In the genomic region with DNA sequence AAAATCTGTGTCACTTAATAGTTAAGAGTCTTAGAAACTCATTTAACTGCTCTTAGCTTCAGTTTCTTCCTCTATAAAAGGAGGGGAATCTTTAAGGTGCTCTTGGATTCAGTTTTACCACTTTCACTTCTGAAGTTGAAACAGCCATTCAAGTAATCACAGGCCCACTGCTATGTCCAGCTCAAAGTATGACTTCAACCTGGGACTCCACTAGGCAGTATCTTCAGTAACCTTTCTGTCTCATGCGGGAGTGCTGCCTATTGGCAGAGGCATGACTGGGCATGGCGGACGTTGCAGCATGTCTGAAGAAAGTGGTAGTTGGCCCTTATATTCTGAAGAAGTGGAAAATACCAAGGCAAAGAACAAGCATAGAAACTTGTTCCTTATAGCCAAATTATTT, we compare ENCODE assay signal across 1 cellular context.
TF ChIP-seq lines count a peak whose summit lies in the region.

No MANE protein-coding gene starts in this region.

TF ChIP-seq in GM12878, 131 proteins besides CTCF, POLR2A, EP300 and RAD21:
- TF ChIP-seq ZNF207 (IDR thresholded peaks at IDR 0.05; ENCODE audit: borderline replicate concordance) (no peak), ZNF384 (IDR thresholded peaks at IDR 0.05; ENCODE audit: borderline replicate concordance, low read depth, low read length) (no peak), HCFC1 (IDR thresholded peaks at IDR 0.05; ENCODE audit: low read length) (no peak), BACH1 (IDR thresholded peaks at IDR 0.05; ENCODE audit: borderline replicate concordance) (no peak), NR2F1 (conservative IDR thresholded peaks at IDR 0.05) (no peak), RBBP5 (conservative IDR thresholded peaks at IDR 0.05) (no peak), HDAC2 (IDR thresholded peaks at IDR 0.05) (no peak), MTA2 (IDR thresholded peaks at IDR 0.05; ENCODE audit: low read depth) (no peak), CREB1 (IDR thresholded peaks at IDR 0.05; ENCODE audit: low read depth) (no peak), STAT1 (conservative IDR thresholded peaks at IDR 0.05) (no peak), NFXL1 (IDR thresholded peaks at IDR 0.05; ENCODE audit: borderline replicate concordance) (no peak)
- TF ChIP-seq, protein P1, sequence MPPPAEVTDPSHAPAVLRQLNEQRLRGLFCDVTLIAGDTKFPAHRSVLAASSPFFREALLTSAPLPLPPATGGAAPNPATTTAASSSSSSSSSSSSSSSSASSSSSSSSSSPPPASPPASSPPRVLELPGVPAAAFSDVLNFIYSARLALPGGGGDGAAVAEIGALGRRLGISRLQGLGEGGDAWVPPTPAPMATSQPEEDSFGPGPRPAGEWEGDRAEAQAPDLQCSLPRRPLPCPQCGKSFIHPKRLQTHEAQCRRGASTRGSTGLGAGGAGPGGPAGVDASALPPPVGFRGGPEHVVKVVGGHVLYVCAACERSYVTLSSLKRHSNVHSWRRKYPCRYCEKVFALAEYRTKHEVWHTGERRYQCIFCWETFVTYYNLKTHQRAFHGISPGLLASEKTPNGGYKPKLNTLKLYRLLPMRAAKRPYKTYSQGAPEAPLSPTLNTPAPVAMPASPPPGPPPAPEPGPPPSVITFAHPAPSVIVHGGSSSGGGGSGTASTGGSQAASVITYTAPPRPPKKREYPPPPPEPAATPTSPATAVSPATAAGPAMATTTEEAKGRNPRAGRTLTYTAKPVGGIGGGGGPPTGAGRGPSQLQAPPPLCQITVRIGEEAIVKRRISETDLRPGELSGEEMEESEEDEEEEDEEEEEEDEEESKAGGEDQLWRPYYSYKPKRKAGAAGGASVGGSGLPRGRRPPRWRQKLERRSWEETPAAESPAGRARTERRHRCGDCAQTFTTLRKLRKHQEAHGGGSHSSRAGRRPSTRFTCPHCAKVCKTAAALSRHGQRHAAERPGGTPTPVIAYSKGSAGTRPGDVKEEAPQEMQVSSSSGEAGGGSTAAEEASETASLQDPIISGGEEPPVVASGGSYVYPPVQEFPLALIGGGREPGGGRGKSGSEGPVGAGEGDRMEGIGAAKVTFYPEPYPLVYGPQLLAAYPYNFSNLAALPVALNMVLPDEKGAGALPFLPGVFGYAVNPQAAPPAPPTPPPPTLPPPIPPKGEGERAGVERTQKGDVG (CRISPR knock-in tag; IDR thresholded peaks at IDR 0.05), result no peak
- TF ChIP-seq, protein P2, sequence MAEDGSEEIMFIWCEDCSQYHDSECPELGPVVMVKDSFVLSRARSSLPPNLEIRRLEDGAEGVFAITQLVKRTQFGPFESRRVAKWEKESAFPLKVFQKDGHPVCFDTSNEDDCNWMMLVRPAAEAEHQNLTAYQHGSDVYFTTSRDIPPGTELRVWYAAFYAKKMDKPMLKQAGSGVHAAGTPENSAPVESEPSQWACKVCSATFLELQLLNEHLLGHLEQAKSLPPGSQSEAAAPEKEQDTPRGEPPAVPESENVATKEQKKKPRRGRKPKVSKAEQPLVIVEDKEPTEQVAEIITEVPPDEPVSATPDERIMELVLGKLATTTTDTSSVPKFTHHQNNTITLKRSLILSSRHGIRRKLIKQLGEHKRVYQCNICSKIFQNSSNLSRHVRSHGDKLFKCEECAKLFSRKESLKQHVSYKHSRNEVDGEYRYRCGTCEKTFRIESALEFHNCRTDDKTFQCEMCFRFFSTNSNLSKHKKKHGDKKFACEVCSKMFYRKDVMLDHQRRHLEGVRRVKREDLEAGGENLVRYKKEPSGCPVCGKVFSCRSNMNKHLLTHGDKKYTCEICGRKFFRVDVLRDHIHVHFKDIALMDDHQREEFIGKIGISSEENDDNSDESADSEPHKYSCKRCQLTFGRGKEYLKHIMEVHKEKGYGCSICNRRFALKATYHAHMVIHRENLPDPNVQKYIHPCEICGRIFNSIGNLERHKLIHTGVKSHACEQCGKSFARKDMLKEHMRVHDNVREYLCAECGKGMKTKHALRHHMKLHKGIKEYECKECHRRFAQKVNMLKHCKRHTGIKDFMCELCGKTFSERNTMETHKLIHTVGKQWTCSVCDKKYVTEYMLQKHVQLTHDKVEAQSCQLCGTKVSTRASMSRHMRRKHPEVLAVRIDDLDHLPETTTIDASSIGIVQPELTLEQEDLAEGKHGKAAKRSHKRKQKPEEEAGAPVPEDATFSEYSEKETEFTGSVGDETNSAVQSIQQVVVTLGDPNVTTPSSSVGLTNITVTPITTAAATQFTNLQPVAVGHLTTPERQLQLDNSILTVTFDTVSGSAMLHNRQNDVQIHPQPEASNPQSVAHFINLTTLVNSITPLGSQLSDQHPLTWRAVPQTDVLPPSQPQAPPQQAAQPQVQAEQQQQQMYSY (CRISPR knock-in tag; IDR thresholded peaks at IDR 0.05), result no peak
- TF ChIP-seq, protein P3, sequence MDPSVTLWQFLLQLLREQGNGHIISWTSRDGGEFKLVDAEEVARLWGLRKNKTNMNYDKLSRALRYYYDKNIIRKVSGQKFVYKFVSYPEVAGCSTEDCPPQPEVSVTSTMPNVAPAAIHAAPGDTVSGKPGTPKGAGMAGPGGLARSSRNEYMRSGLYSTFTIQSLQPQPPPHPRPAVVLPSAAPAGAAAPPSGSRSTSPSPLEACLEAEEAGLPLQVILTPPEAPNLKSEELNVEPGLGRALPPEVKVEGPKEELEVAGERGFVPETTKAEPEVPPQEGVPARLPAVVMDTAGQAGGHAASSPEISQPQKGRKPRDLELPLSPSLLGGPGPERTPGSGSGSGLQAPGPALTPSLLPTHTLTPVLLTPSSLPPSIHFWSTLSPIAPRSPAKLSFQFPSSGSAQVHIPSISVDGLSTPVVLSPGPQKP (IDR thresholded peaks at IDR 0.05; ENCODE audit: low read depth, low read length), result no peak
